Comparison of ENCODE assay signal across 8 cellular contexts in genomic region chr4:138241281-138242075, GRCh38. TPM values are rescaled to one million over a fixed set of nuclear protein-coding genes. Genes with fewer than 3 reads are reported as not detected.
DNase-seq lines count a peak whose midpoint lies in the region; ATAC-seq and TF ChIP-seq lines count a peak whose summit lies in the region.

No MANE protein-coding gene starts in this region.

- in situ Hi-C loops in transverse colon (cut with MboI; ENCODE audit: low pct_ligation_motif_present in 1 of 4, low pct_unique_long_range_greater_than_20kb in 1 of 4, low sequenced_read_pairs in 3 of 4) = no loop called here

- H3K36me3 ChIP-seq in BLaER1 treated with 17β-estradiol and CSF1 and Interleukin-3, amounts not matched to agents 10 nM and 100 nM = no peaks in the 10 kb centered on the region
- no peaks in the 10 kb centered on the region for H3K36me3 ChIP-seq in transverse colon

- no peaks in the 10 kb centered on the region for H4K20me1 ChIP-seq in BLaER1 treated with 17β-estradiol and CSF1 and Interleukin-3, amounts not matched to agents 10 nM and 100 nM

- peak overlapping the region; percentile 40 to 67 (median 54) for H3K4me3 ChIP-seq in BLaER1 treated with 17β-estradiol and CSF1 and Interleukin-3, amounts not matched to agents 10 nM and 100 nM
- H3K4me3 ChIP-seq in transverse colon = peak overlapping the region in 3 of 4 donors; percentile 13 to 42 (median 20)

- no peaks in the 10 kb centered on the region for H3K27me3 ChIP-seq in BLaER1 treated with 17β-estradiol and CSF1 and Interleukin-3, amounts not matched to agents 10 nM and 100 nM
- H3K27me3 ChIP-seq in layer of hippocampus (ENCODE audit: control insufficient read depth, insufficient read depth, low read length) (no peaks in the 10 kb centered on the region), transverse colon (no peaks in the 10 kb centered on the region)

- H3K4me2 ChIP-seq in BLaER1 treated with 17β-estradiol and CSF1 and Interleukin-3, amounts not matched to agents 10 nM and 100 nM = peak overlapping the region; percentile 76 to 96 (median 88)

- DNase-seq in LHCN-M2 (ENCODE audit: low read depth) = peak; percentile 31
- DNase-seq in transverse colon = no peak
- DNase-seq in putamen (ENCODE audit: low spot score) = no peak

- TF ChIP-seq POLR2A in transverse colon (IDR thresholded peaks at IDR 0.05) = no peak

- TF ChIP-seq EP300 in transverse colon (IDR thresholded peaks at IDR 0.05; ENCODE audit: low read depth) = no peak

- TF ChIP-seq CTCF in transverse colon (IDR thresholded peaks at IDR 0.05) = no peak

- ATAC-seq in GM19395 (IDR thresholded peaks at IDR 0.05; ENCODE audit: unreplicated experiment) = peak; percentile 1
- no peak for ATAC-seq in GM21390 (IDR thresholded peaks at IDR 0.05; ENCODE audit: unreplicated experiment)

- intact Hi-C loops in transverse colon (cut with DNase I; ENCODE audit: low total_unique reads) = no loop called here

- H3K27ac ChIP-seq in BLaER1 treated with 17β-estradiol and CSF1 and Interleukin-3, amounts not matched to agents 10 nM and 100 nM = peak overlapping the region; percentile 39 to 93 (median 83); a peak in 21 of 22 replicates
- peak overlapping the region; percentile 37 for H3K27ac ChIP-seq in angular gyrus (ENCODE audit: low read depth, low read length)
- H3K27ac ChIP-seq in layer of hippocampus (ENCODE audit: low read depth, low read length) = peak overlapping the region; percentile 77
- H3K27ac ChIP-seq in transverse colon = peak overlapping the region; percentile 59 to 79 (median 77)

- H3K4me1 ChIP-seq in BLaER1 treated with 17β-estradiol and CSF1 and Interleukin-3, amounts not matched to agents 10 nM and 100 nM = peaks cover 14 to 41% (median 23%) of the 10 kb centered on the region in 10 experiments
- peaks cover 0 to 19% (median 4%) of the 10 kb centered on the region in 4 donors for H3K4me1 ChIP-seq in transverse colon

- WGBS in transverse colon (ENCODE audit: low coverage in 1 of 2), 2 donors = 40 to 49% methylated on average over 9 to 13 of the region's 13 CpGs

- H3K9ac ChIP-seq in BLaER1 treated with 17β-estradiol and CSF1 and Interleukin-3, amounts not matched to agents 10 nM and 100 nM = peak overlapping the region; percentile 57 to 79 (median 75)

- no peaks in the 10 kb centered on the region for H3K9me3 ChIP-seq in BLaER1 treated with 17β-estradiol and CSF1 and Interleukin-3, amounts not matched to agents 10 nM and 100 nM (replicated peaks in 1 of 11)
- H3K9me3 ChIP-seq in transverse colon = no peaks in the 10 kb centered on the region

RNA-seq across cellular contexts. Expression of gene SLC7A11, which starts 0.7 kb away (rescaled TPM):
- 5.3 and 6.1 TPM in 2 replicates for total RNA-seq in LHCN-M2 (2014; rRNA removed)
- 6.3 TPM for polyA plus RNA-seq in LHCN-M2 (2012)
- 1 to 10 TPM in 1 of 4 donors, under 1 TPM in 2, not detected in 1; under 0.01 to 2.5 (median 0.82) TPM for total RNA-seq in transverse colon
